ENCODE assay signal across 8 cellular contexts in the genomic region with DNA sequence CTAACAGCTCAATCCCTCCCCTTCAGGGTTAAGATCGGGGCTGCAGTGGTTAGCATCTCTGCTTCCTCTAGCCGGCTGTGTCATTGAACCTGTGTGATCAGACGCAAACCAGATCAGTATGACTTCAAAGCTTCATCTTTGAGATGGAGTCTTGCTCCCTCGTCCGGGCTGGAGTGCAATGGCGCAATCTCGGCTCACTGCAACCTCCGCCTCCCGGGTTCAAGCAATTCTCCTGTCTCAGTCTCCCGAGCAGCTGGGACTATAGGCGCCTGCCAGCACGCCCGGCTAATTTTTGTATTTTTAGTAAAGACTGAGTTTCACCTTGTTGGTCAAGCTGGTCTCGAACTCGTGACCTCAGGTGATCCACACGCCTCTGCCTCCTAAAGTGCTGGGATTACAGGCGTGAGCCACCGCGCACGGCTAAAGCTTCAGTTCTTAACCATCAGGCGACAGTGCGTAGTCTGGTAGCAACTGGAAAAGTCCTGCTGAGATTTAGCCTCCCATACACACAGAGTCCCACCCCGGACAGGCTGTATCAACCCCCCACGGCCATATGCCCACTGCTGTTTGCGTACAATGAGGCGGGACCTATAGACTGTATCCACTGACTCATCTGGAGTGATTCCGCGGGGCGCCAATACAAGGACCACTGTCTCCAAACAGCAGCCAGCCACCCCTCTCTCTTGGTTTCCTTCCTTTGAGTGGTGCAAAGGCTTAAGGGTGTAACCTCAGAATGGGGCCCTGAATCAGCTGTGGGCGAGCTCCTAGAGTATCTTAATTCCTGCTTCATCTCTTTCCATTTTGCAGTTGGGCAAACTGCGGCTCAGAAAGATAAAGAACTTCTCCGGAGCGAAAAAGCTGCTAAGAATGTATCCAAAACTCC. TPM values are rescaled to one million over a fixed set of nuclear protein-coding genes. Genes with fewer than 3 reads are reported as not detected.
DNase-seq lines count a peak whose midpoint lies in the region; ATAC-seq, FAIRE-seq and TF ChIP-seq lines count a peak whose summit lies in the region.

No MANE protein-coding gene starts in this region.

- H3K27me3 ChIP-seq in endothelial cell of umbilical vein (ENCODE audit: control insufficient read depth in 2 of 2, insufficient read depth in 2 of 2, low read length in 2 of 2) (no peaks in the 10 kb centered on the region), mucosa of rectum (ENCODE audit: control insufficient read depth in 2 of 2, insufficient read depth in 2 of 2, low read length in 2 of 2) (no peaks in the 10 kb centered on the region)

- no peak for TF ChIP-seq CTCF in AG09309 (IDR thresholded peaks at IDR 0.05; ENCODE audit: control insufficient read depth, insufficient read depth, low read depth, low read length, missing control alignments)
- TF ChIP-seq CTCF in endothelial cell of umbilical vein (IDR thresholded peaks at IDR 0.05; ENCODE audit: extremely low read depth in 1 of 2, insufficient read depth in 1 of 2, low read depth in 1 of 2, low read length in 2 of 2), result peak in 1 of 2 donors; percentile 2

- ATAC-seq in GM18868 (IDR thresholded peaks at IDR 0.05; ENCODE audit: unreplicated experiment) (peak; percentile 30), HG03108 (IDR thresholded peaks at IDR 0.05; ENCODE audit: unreplicated experiment) (peak; percentile 33)

- H3K4me3 ChIP-seq in AG09309 (ENCODE audit: control insufficient read depth, low read depth, low read length) (peak overlapping the region; percentile 84), endothelial cell of umbilical vein (replicated peaks in 1 of 3; ENCODE audit: insufficient read depth in 1 of 3, low read depth in 1 of 3, low read length in 3 of 3) (peak overlapping the region; percentile 50 to 99 (median 77)), mucosa of rectum (ENCODE audit: low read length in 2 of 2) (peak overlapping the region; percentile 98 to 99)

- POLR2A ChIA-PET in endothelial cell of umbilical vein (lab: Charles Lee), result interaction anchor here (0.6 to 1.4 kb wide), 5 partner anchors 26 to 404 kb away, joined by 3 to 7 read pairs (median 3); a partner anchor contains a TSS

- H3K27ac ChIP-seq in endothelial cell of umbilical vein (ENCODE audit: insufficient read depth, low read depth, low read length) (peak overlapping the region; percentile 90), mucosa of rectum (ENCODE audit: low read depth in 2 of 2, low read length in 2 of 2) (peak overlapping the region; percentile 100)

- no peak for TF ChIP-seq POLR2A in endothelial cell of umbilical vein (IDR thresholded peaks at IDR 0.05; ENCODE audit: low read depth, low read length)

- FAIRE-seq in endothelial cell of umbilical vein (lab: Jason Lieb, UNC), result no peak

- H4K20me1 ChIP-seq in endothelial cell of umbilical vein (replicated peaks; ENCODE audit: control insufficient read depth, extremely low read depth, insufficient read depth, low read length), result no peaks in the 10 kb centered on the region

- H2AFZ ChIP-seq in endothelial cell of umbilical vein (ENCODE audit: low read depth, low read length), result peak overlapping the region; percentile 84

- CTCF ChIA-PET in endothelial cell of umbilical vein (lab: Charles Lee), result interaction anchor here (0.7 to 3.9 kb wide), 14 partner anchors 13 to 391 kb away, joined by 3 to 26 read pairs (median 4); a partner anchor contains a TSS

- H3K9me3 ChIP-seq in endothelial cell of umbilical vein (replicated peaks; ENCODE audit: control insufficient read depth, insufficient read depth, low read length), result no peaks in the 10 kb centered on the region
- no peaks in the 10 kb centered on the region for H3K9me3 ChIP-seq in mucosa of rectum (ENCODE audit: control insufficient read depth in 2 of 2, low read length in 2 of 2)

- H3K4me1 ChIP-seq in endothelial cell of umbilical vein (ENCODE audit: control insufficient read depth, extremely low read depth, insufficient read depth, low read length) (peaks cover 12% of the 10 kb centered on the region), mucosa of rectum (ENCODE audit: control insufficient read depth in 2 of 2, insufficient read depth in 2 of 2, low read length in 2 of 2) (peaks cover 8 to 18% of the 10 kb centered on the region in 2 donors)

- H3K9me1 ChIP-seq in endothelial cell of umbilical vein (replicated peaks; ENCODE audit: control insufficient read depth, extremely low read depth, insufficient read depth, low read length), result no peaks in the 10 kb centered on the region

- H3K9ac ChIP-seq in endothelial cell of umbilical vein (replicated peaks; ENCODE audit: extremely low read depth, insufficient read depth, low read length) (peak overlapping the region; percentile 95), mucosa of rectum (ENCODE audit: low read depth in 1 of 2, low read length in 2 of 2) (peak overlapping the region; percentile 100)

- TSS peak; percentile 79 for BruUV-seq in endothelial cell of umbilical vein (replicated peaks; lab: Mats Ljungman, UMichigan)

- H3K4me2 ChIP-seq in endothelial cell of umbilical vein (ENCODE audit: insufficient read depth, low read length), result peak overlapping the region; percentile 68

- dilution Hi-C loops in endothelial cell of umbilical vein (cut with MboI; ENCODE audit: extremely low pct_ligation_motif_present, low sequenced_read_pairs), result no loop called here

- DNase-seq in AG09309 (ENCODE audit: low read depth), result no peak
- DNase-seq in NCI-H82 (lab: John Stamatoyannopoulos, UW), result peak; percentile 96
- peak; percentile 63 for DNase-seq in activated CD8-positive, alpha-beta memory T cell treated with anti-CD3 and anti-CD28 coated beads, Interleukin-2, amount 50 U/mL, for 4 hours
- DNase-seq in endothelial cell of umbilical vein (ENCODE audit: low read depth, low spot score), result peak; percentile 88
- DNase-seq in stimulated activated CD8-positive, alpha-beta memory T cell treated with anti-CD3 and anti-CD28 coated beads, Interleukin-7, amount 100 ng/mL, for 24 hours (ENCODE audit: low read depth), result peak; percentile 55

- H3K36me3 ChIP-seq in endothelial cell of umbilical vein (ENCODE audit: control insufficient read depth in 2 of 2, extremely low read depth in 1 of 2, insufficient read depth in 2 of 2, low read length in 2 of 2), result no peaks in the 10 kb centered on the region
- H3K36me3 ChIP-seq in mucosa of rectum (ENCODE audit: control insufficient read depth in 2 of 2, insufficient read depth in 2 of 2, low read length in 2 of 2), result no peaks in the 10 kb centered on the region

- no peaks in the 10 kb centered on the region for H3K79me2 ChIP-seq in endothelial cell of umbilical vein (ENCODE audit: control insufficient read depth, insufficient read depth, low read length)

- intact Hi-C loops in endothelial cell of umbilical vein (cut with micrococcal nuclease), result loop anchor here (1.0 to 10.0 kb wide), 6 partner anchors 28 to 392 kb away; a partner anchor contains a TSS

TF ChIP-seq in endothelial cell of umbilical vein, 7 proteins besides CTCF, POLR2A, EP300 and RAD21:
- TF ChIP-seq GATA2 (IDR thresholded peaks at IDR 0.05; ENCODE audit: insufficient read depth, insufficient read length, low read depth, low read length) (no peak), FOS (IDR thresholded peaks at IDR 0.05; ENCODE audit: borderline replicate concordance, insufficient read depth, low read length) (peak; percentile 47)

RNA-seq across cellular contexts. Expression of a gene that starts 23.3 kb away (rescaled TPM):
- not detected in 2 replicates for total RNA-seq in endothelial cell of umbilical vein
- 0.35 TPM in 1 of 2 replicates, not detected in the other for polyA plus RNA-seq in endothelial cell of umbilical vein
- polyA plus RNA-seq in endothelial cell of umbilical vein (2011; cell fraction: cytosol; rRNA removed), result 0.16 and 0.43 TPM in 2 replicates
- polyA plus RNA-seq in endothelial cell of umbilical vein (2011; cell fraction: nucleus; rRNA removed), result 0.26 TPM in 1 of 2 replicates, not detected in the other
- polyA plus RNA-seq in endothelial cell of umbilical vein (2012), result not detected in 2 replicates
- polyA minus RNA-seq in endothelial cell of umbilical vein, result not detected in 2 replicates
- not detected for polyA minus RNA-seq in endothelial cell of umbilical vein (2011; cell fraction: cytosol; rRNA and poly(A)+ RNA removed)
- not detected in 2 replicates for polyA minus RNA-seq in endothelial cell of umbilical vein (2011; cell fraction: nucleus; rRNA and poly(A)+ RNA removed)

RNA-seq across cellular contexts. Expression of a gene that starts 27.8 kb away (rescaled TPM):
- 379 and 381 TPM in 2 replicates for total RNA-seq in endothelial cell of umbilical vein
- 175 and 199 TPM in 2 replicates for polyA plus RNA-seq in endothelial cell of umbilical vein
- 259 and 265 TPM in 2 replicates for polyA plus RNA-seq in endothelial cell of umbilical vein (2011; cell fraction: cytosol; rRNA removed)
- 133 and 145 TPM in 2 replicates for polyA plus RNA-seq in endothelial cell of umbilical vein (2011; cell fraction: nucleus; rRNA removed)
- polyA plus RNA-seq in endothelial cell of umbilical vein (2012), result 427 and 679 TPM in 2 replicates
- 398 and 458 TPM in 2 replicates for polyA minus RNA-seq in endothelial cell of umbilical vein
- polyA minus RNA-seq in endothelial cell of umbilical vein (2011; cell fraction: cytosol; rRNA and poly(A)+ RNA removed), result 88.2 TPM
- polyA minus RNA-seq in endothelial cell of umbilical vein (2011; cell fraction: nucleus; rRNA and poly(A)+ RNA removed), result 67.2 and 82.6 TPM in 2 replicates

RNA-seq across cellular contexts. Expression of a gene that starts 47.9 kb away (rescaled TPM):
- 0.48 TPM in 1 of 2 replicates, not detected in the other for total RNA-seq in endothelial cell of umbilical vein
- polyA plus RNA-seq in endothelial cell of umbilical vein, result 0.30 and 0.32 TPM in 2 replicates
- 0.10 and 0.20 TPM in 2 replicates for polyA plus RNA-seq in endothelial cell of umbilical vein (2011; cell fraction: cytosol; rRNA removed)
- polyA plus RNA-seq in endothelial cell of umbilical vein (2011; cell fraction: nucleus; rRNA removed), result 0.25 and 0.29 TPM in 2 replicates
- not detected in 2 replicates for polyA plus RNA-seq in endothelial cell of umbilical vein (2012)
- 0.39 TPM in 1 of 2 replicates, not detected in the other for polyA minus RNA-seq in endothelial cell of umbilical vein
- polyA minus RNA-seq in endothelial cell of umbilical vein (2011; cell fraction: cytosol; rRNA and poly(A)+ RNA removed), result not detected
- 1.5 TPM in 1 of 2 replicates, not detected in the other for polyA minus RNA-seq in endothelial cell of umbilical vein (2011; cell fraction: nucleus; rRNA and poly(A)+ RNA removed)
